ENCODE assay signal across 8 cellular contexts in the genomic region with DNA sequence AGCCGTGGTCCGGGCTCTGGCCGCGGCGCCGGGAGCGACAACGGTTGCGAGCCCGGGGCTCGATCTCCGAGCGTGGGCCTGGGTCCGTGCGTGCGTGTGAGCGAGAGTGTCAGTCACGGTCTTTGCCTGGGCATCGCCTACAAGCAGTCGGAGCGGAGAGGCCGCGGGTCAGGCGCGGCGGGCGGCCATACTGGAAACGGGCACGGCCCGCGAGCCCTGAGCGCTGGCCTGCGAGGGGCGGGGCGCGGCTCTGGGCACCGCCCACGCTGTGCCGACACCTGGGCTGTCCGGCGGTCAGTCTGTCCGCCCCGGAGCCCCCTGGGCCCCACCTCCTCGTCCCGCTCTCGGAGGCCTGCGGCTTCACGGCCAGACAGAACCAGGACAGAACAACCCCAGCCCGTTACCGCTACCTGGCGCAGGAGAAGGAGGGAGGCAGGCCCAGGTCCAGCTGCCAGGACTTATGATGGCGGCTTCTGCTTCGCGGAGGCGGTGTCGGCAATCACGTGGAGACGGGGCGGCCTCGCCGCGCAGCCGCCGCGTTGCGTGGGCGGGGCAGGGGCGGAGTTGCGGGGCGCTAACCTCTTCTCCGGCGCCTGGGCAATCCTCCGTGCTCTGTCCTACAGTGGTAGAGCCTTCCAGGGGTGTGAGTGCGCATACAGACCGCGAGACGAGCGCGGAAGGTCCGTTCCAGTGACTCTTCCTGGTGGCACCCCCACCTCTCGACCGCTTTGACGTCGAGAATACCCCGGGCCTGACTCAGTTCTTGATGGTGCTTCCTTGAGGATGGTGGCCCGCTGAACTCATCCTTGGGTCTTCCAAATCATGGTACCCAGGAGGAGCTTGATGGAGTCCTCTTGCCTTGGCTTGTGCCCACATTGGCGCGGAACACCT. TPM values are rescaled to one million over a fixed set of nuclear protein-coding genes. Genes with fewer than 3 reads are reported as not detected.
A peak's percentile ranks its signal among the peaks of the same experiment; 100 is the strongest.
DNase-seq lines count a peak whose midpoint lies in the region; ATAC-seq and TF ChIP-seq lines count a peak whose summit lies in the region.

A gene with protein sequence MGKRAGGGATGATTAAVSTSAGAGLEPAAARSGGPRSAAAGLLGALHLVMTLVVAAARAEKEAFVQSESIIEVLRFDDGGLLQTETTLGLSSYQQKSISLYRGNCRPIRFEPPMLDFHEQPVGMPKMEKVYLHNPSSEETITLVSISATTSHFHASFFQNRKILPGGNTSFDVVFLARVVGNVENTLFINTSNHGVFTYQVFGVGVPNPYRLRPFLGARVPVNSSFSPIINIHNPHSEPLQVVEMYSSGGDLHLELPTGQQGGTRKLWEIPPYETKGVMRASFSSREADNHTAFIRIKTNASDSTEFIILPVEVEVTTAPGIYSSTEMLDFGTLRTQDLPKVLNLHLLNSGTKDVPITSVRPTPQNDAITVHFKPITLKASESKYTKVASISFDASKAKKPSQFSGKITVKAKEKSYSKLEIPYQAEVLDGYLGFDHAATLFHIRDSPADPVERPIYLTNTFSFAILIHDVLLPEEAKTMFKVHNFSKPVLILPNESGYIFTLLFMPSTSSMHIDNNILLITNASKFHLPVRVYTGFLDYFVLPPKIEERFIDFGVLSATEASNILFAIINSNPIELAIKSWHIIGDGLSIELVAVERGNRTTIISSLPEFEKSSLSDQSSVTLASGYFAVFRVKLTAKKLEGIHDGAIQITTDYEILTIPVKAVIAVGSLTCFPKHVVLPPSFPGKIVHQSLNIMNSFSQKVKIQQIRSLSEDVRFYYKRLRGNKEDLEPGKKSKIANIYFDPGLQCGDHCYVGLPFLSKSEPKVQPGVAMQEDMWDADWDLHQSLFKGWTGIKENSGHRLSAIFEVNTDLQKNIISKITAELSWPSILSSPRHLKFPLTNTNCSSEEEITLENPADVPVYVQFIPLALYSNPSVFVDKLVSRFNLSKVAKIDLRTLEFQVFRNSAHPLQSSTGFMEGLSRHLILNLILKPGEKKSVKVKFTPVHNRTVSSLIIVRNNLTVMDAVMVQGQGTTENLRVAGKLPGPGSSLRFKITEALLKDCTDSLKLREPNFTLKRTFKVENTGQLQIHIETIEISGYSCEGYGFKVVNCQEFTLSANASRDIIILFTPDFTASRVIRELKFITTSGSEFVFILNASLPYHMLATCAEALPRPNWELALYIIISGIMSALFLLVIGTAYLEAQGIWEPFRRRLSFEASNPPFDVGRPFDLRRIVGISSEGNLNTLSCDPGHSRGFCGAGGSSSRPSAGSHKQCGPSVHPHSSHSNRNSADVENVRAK (N-terminal part only) (minus strand): TSS at position 215 of the 891 bp plus-strand sequence. CDS start 286 bp downstream, outside the sequence.

- ATAC-seq in GM19351 (IDR thresholded peaks at IDR 0.05; ENCODE audit: unreplicated experiment) (peak; percentile 69), HG03520 (IDR thresholded peaks at IDR 0.05; ENCODE audit: unreplicated experiment) (peak; percentile 69), left colon (peak; percentile 90)

- H3K9me3 Mint-ChIP-seq in activated CD4-positive, alpha-beta T cell treated with anti-CD3 and anti-CD28 coated beads, Interleukin-2, amount 10 ng/mL, durations not matched to agents 7 days and 5 days: no peaks in the 10 kb centered on the region

- intact Hi-C loops in left colon (cut with DNase I, micrococcal nuclease): loop anchor here in 1 of 2 donors (10.0 kb wide), 1 partner anchor 191 kb away; no protein-coding TSS in a partner anchor

- peak within 1 kb of the TSS; percentile 97 to 98 for H3K27ac ChIP-seq in coronary artery

- CTCF ChIA-PET in activated CD4-positive, alpha-beta T cell treated with anti-CD3 and anti-CD28 coated beads, Interleukin-2, amount 10 ng/mL, durations not matched to agents 7 days and 5 days (lab: Charles Lee): interaction anchor here (1.5 kb wide), 1 partner anchor 13 kb away, joined by 3 read pairs; no protein-coding TSS in a partner anchor

- POLR2A ChIA-PET in activated CD4-positive, alpha-beta T cell treated with anti-CD3 and anti-CD28 coated beads, Interleukin-2, amount 10 ng/mL, durations not matched to agents 7 days and 5 days (lab: Charles Lee): no interaction called here

- H3K27ac Mint-ChIP-seq in activated CD4-positive, alpha-beta T cell treated with anti-CD3 and anti-CD28 coated beads, Interleukin-2, amount 10 ng/mL, durations not matched to agents 7 days and 5 days: peak within 1 kb of the TSS; percentile 93

- DNase-seq in C1 segment of cervical spinal cord (lab: John Stamatoyannopoulos, UW): peak; percentile 74 to 100 (median 96)
- DNase-seq in NCI-H69 (lab: John Stamatoyannopoulos, UW): peak; percentile 94
- DNase-seq in activated CD4-positive, alpha-beta T cell treated with anti-CD3 and anti-CD28 coated beads, Interleukin-2, amount 10 ng/mL, durations not matched to agents 7 days and 5 days: peak; percentile 95
- DNase-seq in coronary artery (ENCODE audit: low spot score): peak; percentile 95
- DNase-seq in left colon: peak; percentile 94 to 96
- peak; percentile 97 to 98 for DNase-seq in stimulated activated CD4-positive, alpha-beta T cell treated with anti-CD3 and anti-CD28 coated beads, Interleukin-1b, Interleukin-23, amount 100 ng/mL, for 4 hours (ENCODE audit: low read depth in 2 of 2)

- peaks cover 2% of the 10 kb centered on the region for H3K27me3 Mint-ChIP-seq in activated CD4-positive, alpha-beta T cell treated with anti-CD3 and anti-CD28 coated beads, Interleukin-2, amount 10 ng/mL, durations not matched to agents 7 days and 5 days

- H3K4me3 ChIP-seq in coronary artery: peak within 1 kb of the TSS; percentile 91

- peak within 1 kb of the TSS; percentile 88 for H3K4me3 Mint-ChIP-seq in activated CD4-positive, alpha-beta T cell treated with anti-CD3 and anti-CD28 coated beads, Interleukin-2, amount 10 ng/mL, durations not matched to agents 7 days and 5 days

- TF ChIP-seq CTCF in coronary artery (IDR thresholded peaks at IDR 0.05): no peak

- no peaks in the 10 kb centered on the region for H3K36me3 Mint-ChIP-seq in activated CD4-positive, alpha-beta T cell treated with anti-CD3 and anti-CD28 coated beads, Interleukin-2, amount 10 ng/mL, durations not matched to agents 7 days and 5 days (ENCODE audit: low read depth)

- peaks cover 32% of the 10 kb centered on the region for H3K4me1 Mint-ChIP-seq in activated CD4-positive, alpha-beta T cell treated with anti-CD3 and anti-CD28 coated beads, Interleukin-2, amount 10 ng/mL, durations not matched to agents 7 days and 5 days

RNA-seq across cellular contexts. Expression of the gene that starts here (rescaled TPM):
- total RNA-seq in activated CD4-positive, alpha-beta T cell treated with anti-CD3 and anti-CD28 coated beads, Interleukin-2, amount 10 ng/mL, durations not matched to agents 7 days and 5 days: 10 to 100 TPM; 39.7 to 40.6 TPM
- 10 to 100 TPM; 80.6 to 89.5 TPM for total RNA-seq in left colon

Comparison
In these comparisons a context has a peak if more than half of its experiments do, and no peak if none do; other contexts are left out.
1. Peak in every context shown above with its lines: DNase-seq, ATAC-seq, H3K4me3 ChIP-seq and H3K27ac ChIP-seq.